In genomic region chr16:82042144-82042543, GRCh38 we compare ENCODE assay signal across 28 cellular contexts. TPM values are rescaled to one million over a fixed set of nuclear protein-coding genes. Genes with fewer than 3 reads are reported as not detected.
"Had no signal": no experiment of that assay in that cellular context is flagged by ENCODE, and none has a peak within 500 bp of the region (broad histone marks: within the 10 kb centered on the region; RNA-seq: fewer than 3 reads in every experiment).

No MANE protein-coding gene starts in this region.

- H3K27ac Mint-ChIP-seq: activated CD4-positive, alpha-beta memory T cell treated with anti-CD3 and anti-CD28 coated beads for 36 hours; activated CD4-positive, alpha-beta T cell treated with anti-CD3 and anti-CD28 coated beads, Interleukin-2, amount 10 ng/mL, durations not matched to agents 7 days and 5 days; activated naive CD4-positive, alpha-beta T cell treated with anti-CD3 and anti-CD28 coated beads for 36 hours; activated naive CD8-positive, alpha-beta T cell; activated T-helper 17 cell treated with anti-CD3 and anti-CD28 coated beads, Interleukin-2, amount 50 U/mL, for 72 hours had no signal

- H3K27ac ChIP-seq: brain microvascular endothelial cell, cardiac muscle cell, SJCRH30, VCaP had no signal

- H3K4me3 Mint-ChIP-seq: activated CD4-positive, alpha-beta memory T cell treated with anti-CD3 and anti-CD28 coated beads for 36 hours; activated CD4-positive, alpha-beta T cell treated with anti-CD3 and anti-CD28 coated beads, Interleukin-2, amount 10 ng/mL, durations not matched to agents 7 days and 5 days; activated naive CD4-positive, alpha-beta T cell treated with anti-CD3 and anti-CD28 coated beads for 36 hours; activated naive CD8-positive, alpha-beta T cell; activated T-cell treated with anti-CD3 and anti-CD28 coated beads, Interleukin-2, amount 50 U/mL, for 4 hours; activated T-helper 17 cell treated with anti-CD3 and anti-CD28 coated beads, Interleukin-2, amount 50 U/mL, for 72 hours had no signal

- H3K36me3 Mint-ChIP-seq: activated CD4-positive, alpha-beta memory T cell treated with anti-CD3 and anti-CD28 coated beads for 36 hours; activated naive CD8-positive, alpha-beta T cell had no signal

- H3K9me3 ChIP-seq: SJCRH30, SK-N-SH had no signal

- H3K27me3 ChIP-seq: SJCRH30 had no signal

- DNase-seq: activated CD4-positive, alpha-beta memory T cell treated with anti-CD3 and anti-CD28 coated beads for 36 hours; activated CD4-positive, alpha-beta T cell treated with anti-CD3 and anti-CD28 coated beads, Interleukin-2, amount 10 ng/mL, durations not matched to agents 7 days and 5 days; activated CD4-positive, CD25-positive, alpha-beta regulatory T cell; activated CD8-positive, alpha-beta memory T cell treated with anti-CD3 and anti-CD28 coated beads for 24 hours; activated gamma-delta T cell; activated naive CD4-positive, alpha-beta T cell treated with anti-CD3 and anti-CD28 coated beads for 36 hours; activated T-cell treated with anti-CD3 and anti-CD28 coated beads, Interleukin-2, amount 50 U/mL, for 4 hours; amygdala; brain microvascular endothelial cell; NCI-H1092 treated with DMSO at 0.1 percent for 48 hours; NCI-H1417 treated with DMSO at 0.1 percent for 48 hours; NCI-H1694; NCI-H2029; NCI-H2107; NCI-H345; NCI-H510A; NCI-H526 treated with DMSO at 0.1 percent for 48 hours; Right ventricle myocardium superior; RPMI8226; SJCRH30; SK-N-SH; T-helper 1 cell had no signal

- H3K4me1 Mint-ChIP-seq: activated CD4-positive, alpha-beta T cell treated with anti-CD3 and anti-CD28 coated beads, Interleukin-2, amount 10 ng/mL, durations not matched to agents 7 days and 5 days; activated T-helper 17 cell treated with anti-CD3 and anti-CD28 coated beads, Interleukin-2, amount 50 U/mL, for 72 hours had no signal

- ATAC-seq: activated T-cell treated with anti-CD3 and anti-CD28 coated beads, Interleukin-2, amount 50 U/mL, for 4 hours; activated T-helper 17 cell treated with anti-CD3 and anti-CD28 coated beads, Interleukin-2, amount 50 U/mL, for 72 hours had no signal

- H3K4me2 ChIP-seq: SK-N-SH had no signal

- H3K9me3 Mint-ChIP-seq: activated CD4-positive, alpha-beta memory T cell treated with anti-CD3 and anti-CD28 coated beads for 36 hours; activated CD4-positive, alpha-beta T cell treated with anti-CD3 and anti-CD28 coated beads, Interleukin-2, amount 10 ng/mL, durations not matched to agents 7 days and 5 days; activated naive CD4-positive, alpha-beta T cell treated with anti-CD3 and anti-CD28 coated beads for 36 hours; activated T-cell treated with anti-CD3 and anti-CD28 coated beads, Interleukin-2, amount 50 U/mL, for 4 hours; activated T-helper 17 cell treated with anti-CD3 and anti-CD28 coated beads, Interleukin-2, amount 50 U/mL, for 72 hours had no signal

- H3K36me3 ChIP-seq: brain microvascular endothelial cell, cardiac muscle cell, SJCRH30 had no signal

- H3K4me3 ChIP-seq: cardiac muscle cell, SJCRH30 had no signal

- H3K4me1 ChIP-seq: SJCRH30 had no signal

- H3K9ac ChIP-seq: SK-N-SH had no signal

RNA-seq across cellular contexts. Expression of gene HSD17B2, which starts 7.1 kb away (rescaled TPM):
- total RNA-seq: activated CD4-positive, alpha-beta memory T cell treated with anti-CD3 and anti-CD28 coated beads for 36 hours; activated CD4-positive, alpha-beta T cell treated with anti-CD3 and anti-CD28 coated beads, Interleukin-2, amount 10 ng/mL, durations not matched to agents 7 days and 5 days; activated naive CD4-positive, alpha-beta T cell treated with anti-CD3 and anti-CD28 coated beads for 36 hours; activated T-cell treated with anti-CD3 and anti-CD28 coated beads, Interleukin-2, amount 50 U/mL, for 4 hours; activated T-helper 17 cell treated with anti-CD3 and anti-CD28 coated beads, Interleukin-2, amount 50 U/mL, for 72 hours; cardiac muscle cell; OCI-LY7; Right ventricle myocardium superior; SJCRH30; T-helper 2 cell treated with Interferon-gamma antibody and Interleukin-4, amounts not matched to agents 100 ng/mL and 5 ng/mL, for 36 hours had no signal
- polyA plus RNA-seq: cardiac muscle cell, SK-N-SH had no signal

RNA-seq across cellular contexts. Expression of gene SDR42E1, which starts 30.9 kb away (rescaled TPM):
- polyA plus RNA-seq: cardiac muscle cell, SK-N-SH had no signal
